ENCODE assay signal across 23 cellular contexts in the genomic region with DNA sequence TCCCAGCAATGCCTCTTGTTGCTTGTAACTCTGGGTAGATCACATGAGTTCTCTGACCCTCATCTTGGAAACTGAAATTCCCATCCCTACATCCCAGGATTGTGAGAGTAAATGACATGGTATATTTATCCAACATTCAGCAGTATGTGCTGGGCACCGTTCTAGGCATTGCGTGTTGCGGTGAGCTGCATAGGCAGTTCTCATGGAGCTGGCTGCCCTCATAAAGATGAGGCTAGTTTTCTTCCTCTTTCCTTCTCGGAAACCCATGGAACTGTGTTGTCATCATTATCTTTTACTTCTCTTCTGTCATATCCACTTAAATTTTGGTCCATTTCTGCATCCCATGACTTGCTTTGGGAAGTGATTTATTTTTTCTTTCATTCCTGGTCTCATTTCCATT. TPM values are rescaled to one million over a fixed set of nuclear protein-coding genes. Genes with fewer than 3 reads are reported as not detected.
DNase-seq lines count a peak whose midpoint lies in the region; ATAC-seq lines count a peak whose summit lies in the region.
"Had no signal": no experiment of that assay in that cellular context is flagged by ENCODE, and none has a peak within 500 bp of the region (broad histone marks: within the 10 kb centered on the region; RNA-seq: fewer than 3 reads in every experiment).

No MANE protein-coding gene starts in this region.

- no peak overlapping the region for H3K4me3 Mint-ChIP-seq in IgD-negative memory B cell
- H3K4me3 Mint-ChIP-seq in effector memory CD8-positive, alpha-beta T cell: no peak overlapping the region
- H3K4me3 Mint-ChIP-seq: nephron progenitor cell had no signal

- H3K36me3 ChIP-seq in BLaER1 treated with 17β-estradiol and CSF1 and Interleukin-3, amounts not matched to agents 10 nM and 100 nM: peaks cover 35 to 92% (median 73%) of the 10 kb centered on the region in 11 experiments
- H3K36me3 ChIP-seq: thyroid gland had no signal

- intact Hi-C loops in posterior vena cava (cut with DNase I): no loop called here

- H4K20me1 ChIP-seq in BLaER1 treated with 17β-estradiol and CSF1 and Interleukin-3, amounts not matched to agents 10 nM and 100 nM: peaks cover 69 to 99% (median 87%) of the 10 kb centered on the region in 11 experiments

- peak overlapping the region in 3 of 11 experiments; percentile 4 to 41 (median 24); a peak in 3 of 22 replicates for H3K27ac ChIP-seq in BLaER1 treated with 17β-estradiol and CSF1 and Interleukin-3, amounts not matched to agents 10 nM and 100 nM
- H3K27ac ChIP-seq: C4-2B, esophagus squamous epithelium, parathyroid adenoma, thyroid gland had no signal

- no peak overlapping the region for H3K4me3 ChIP-seq in BLaER1 treated with 17β-estradiol and CSF1 and Interleukin-3, amounts not matched to agents 10 nM and 100 nM
- H3K4me3 ChIP-seq: esophagus squamous epithelium, K562, thyroid gland had no signal

- H3K27me3 Mint-ChIP-seq in IgD-negative memory B cell: peaks cover 1% of the 10 kb centered on the region
- H3K27me3 Mint-ChIP-seq in effector memory CD8-positive, alpha-beta T cell: no peaks in the 10 kb centered on the region

- peaks cover 0 to 3% (median 0%) of the 10 kb centered on the region in 3 donors for H3K9me3 Mint-ChIP-seq in IgD-negative memory B cell
- H3K9me3 Mint-ChIP-seq in effector memory CD8-positive, alpha-beta T cell: no peaks in the 10 kb centered on the region
- H3K9me3 Mint-ChIP-seq: nephron progenitor cell had no signal

- no peak overlapping the region for H3K9ac ChIP-seq in BLaER1 treated with 17β-estradiol and CSF1 and Interleukin-3, amounts not matched to agents 10 nM and 100 nM
- H3K9ac ChIP-seq: parathyroid adenoma had no signal

- peaks cover 93 to 100% (median 99%) of the 10 kb centered on the region in 10 experiments for H3K4me1 ChIP-seq in BLaER1 treated with 17β-estradiol and CSF1 and Interleukin-3, amounts not matched to agents 10 nM and 100 nM
- H3K4me1 ChIP-seq: parathyroid adenoma had no signal

- H3K27ac Mint-ChIP-seq in IgD-negative memory B cell: peak overlapping the region in 2 of 3 donors; percentile 45 to 63
- peak overlapping the region; percentile 53 to 57 for H3K27ac Mint-ChIP-seq in effector memory CD8-positive, alpha-beta T cell
- H3K27ac Mint-ChIP-seq: nephron progenitor cell had no signal

- peaks cover 23 to 43% (median 35%) of the 10 kb centered on the region in 3 donors for H3K4me1 Mint-ChIP-seq in IgD-negative memory B cell
- H3K4me1 Mint-ChIP-seq in effector memory CD8-positive, alpha-beta T cell (ENCODE audit: low read depth in 2 of 2): peaks cover 65 to 70% of the 10 kb centered on the region in 2 donors

- ATAC-seq in effector memory CD8-positive, alpha-beta T cell (replicated peaks): no peak
- ATAC-seq in GM19351 (IDR thresholded peaks at IDR 0.05; ENCODE audit: unreplicated experiment) (no peak), GM18909 (IDR thresholded peaks at IDR 0.05; ENCODE audit: poor library complexity, unreplicated experiment) (no peak)
- ATAC-seq: K562 had no signal

- peak overlapping the region; percentile 49 to 99 (median 66); a peak in 18 of 22 replicates for H3K4me2 ChIP-seq in BLaER1 treated with 17β-estradiol and CSF1 and Interleukin-3, amounts not matched to agents 10 nM and 100 nM

- H3K27me3 ChIP-seq in BLaER1 treated with 17β-estradiol and CSF1 and Interleukin-3, amounts not matched to agents 10 nM and 100 nM: no peaks in the 10 kb centered on the region
- H3K27me3 ChIP-seq: esophagus squamous epithelium, thyroid gland had no signal

- H3K9me3 ChIP-seq in BLaER1 treated with 17β-estradiol and CSF1 and Interleukin-3, amounts not matched to agents 10 nM and 100 nM (replicated peaks in 1 of 11): peaks cover 0 to 3% (median 0%) of the 10 kb centered on the region in 11 experiments; a peak in 1 of 22 replicates
- H3K9me3 ChIP-seq: esophagus squamous epithelium, thyroid gland had no signal

- no peak for DNase-seq in effector memory CD8-positive, alpha-beta T cell
- DNase-seq in posterior vena cava (ENCODE audit: low spot score) (peak; percentile 73), NCI-H1436 (lab: John Stamatoyannopoulos, UW) (no peak)
- DNase-seq: activated CD4-positive, alpha-beta T cell treated with anti-CD3 and anti-CD28 coated beads, Interleukin-2, amount 50 U/mL, for 48 hours; activated CD4-positive, CD25-positive, alpha-beta regulatory T cell treated with anti-CD3 and anti-CD28 coated beads, Interleukin-2, amount 50 U/mL, for 72 hours; activated naive CD4-positive, alpha-beta T cell treated with Interleukin-2 at 50 U/mL for 16 hours; central memory CD4-positive, alpha-beta T cell; esophagus squamous epithelium; foreskin melanocyte; GOT3; NCI-H1417 treated with DMSO at 0.1 percent for 48 hours; NCI-H2081; NCI-H524 treated with DMSO at 0.1 percent for 48 hours; nephron progenitor cell; OCI-M1; thyroid gland had no signal

- H3K36me3 Mint-ChIP-seq in IgD-negative memory B cell: peaks cover 3% of the 10 kb centered on the region
- H3K36me3 Mint-ChIP-seq in effector memory CD8-positive, alpha-beta T cell (ENCODE audit: insufficient read depth): peaks cover 52% of the 10 kb centered on the region

RNA-seq across cellular contexts. Expression of gene CMIP, which starts 17.1 kb away (rescaled TPM):
- polyA plus RNA-seq in IgD-negative memory B cell: 1.4 TPM
- 10 to 100 TPM; 38.2 to 45.2 TPM for total RNA-seq in posterior vena cava
